ENCODE assay signal across 16 cellular contexts in the genomic region with DNA sequence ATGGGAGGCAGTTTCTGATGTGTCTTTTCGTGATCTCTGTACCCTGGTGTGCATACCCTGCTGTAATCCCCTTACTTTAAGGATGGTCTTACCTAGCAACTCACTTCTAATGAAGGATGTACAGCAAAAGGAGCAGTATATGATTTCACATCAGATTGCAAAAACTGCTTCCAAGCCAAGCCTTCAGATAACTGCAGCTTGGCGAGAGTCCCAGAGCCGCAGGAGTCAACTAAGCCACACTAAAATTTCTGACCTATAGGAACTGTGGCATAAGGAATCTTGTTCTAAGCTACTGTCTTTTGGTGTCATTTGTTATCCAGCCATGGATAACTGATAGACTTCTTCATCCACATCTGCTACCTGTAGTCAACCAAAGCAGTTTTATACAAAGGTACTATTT.
"Had no signal": no experiment of that assay in that cellular context is flagged by ENCODE, and none has a peak within 500 bp of the region (broad histone marks: within the 10 kb centered on the region; RNA-seq: fewer than 3 reads in every experiment).

No MANE protein-coding gene starts in this region.

- H3K27ac ChIP-seq: breast epithelium, sigmoid colon, spleen, thoracic aorta, upper lobe of left lung had no signal

- H3K9me3 ChIP-seq: breast epithelium, sigmoid colon, thoracic aorta had no signal

- H3K4me1 ChIP-seq: breast epithelium, spleen, upper lobe of left lung had no signal

- H3K27me3 ChIP-seq: breast epithelium, sigmoid colon, spleen, upper lobe of left lung had no signal

- H3K36me3 ChIP-seq: breast epithelium, sigmoid colon, spleen, thoracic aorta, upper lobe of left lung had no signal

- H3K4me3 ChIP-seq: breast epithelium, sigmoid colon, spleen, thoracic aorta, upper lobe of left lung had no signal

- ATAC-seq: activated CD8-positive, alpha-beta T cell treated with anti-CD3 and anti-CD28 coated beads, Interleukin-2, amount 10 ng/mL, durations not matched to agents 7 days and 5 days; natural killer cell treated with Interleukin-12 subunit alpha and Interleukin-12 subunit beta and Interleukin-15 and Interleukin-18, amount 100 ng/mL, for 72 hours; stimulated activated memory B cell treated with anti-CD40 and anti-IgM and Interleukin-4, amounts not matched to agents 10 μg/mL and 1 μg/mL and 100 μg/mL, for 72 hours had no signal

- DNase-seq: activated CD4-positive, alpha-beta T cell treated with anti-CD3 and anti-CD28 coated beads, Interleukin-2, amount 10 ng/mL, durations not matched to agents 24 days and 14 days; activated CD8-positive, alpha-beta T cell treated with anti-CD3 and anti-CD28 coated beads, Interleukin-2, amount 10 ng/mL, durations not matched to agents 7 days and 5 days; activated naive CD4-positive, alpha-beta T cell treated with anti-CD3 and anti-CD28 coated beads for 36 hours; activated T-cell treated with anti-CD3 and anti-CD28 coated beads, Interleukin-2, amount 50 U/mL, for 24 hours; aorta; cortex of kidney; erythroblast; sigmoid colon; spleen; stimulated activated CD4-positive, alpha-beta T cell treated with anti-CD3 and anti-CD28 coated beads, Interleukin-4, amount 100 ng/mL, for 4 hours; T-helper 9 cell; upper lobe of left lung had no signal
